14 cellular contexts compared by ENCODE assay signal in the genomic region with DNA sequence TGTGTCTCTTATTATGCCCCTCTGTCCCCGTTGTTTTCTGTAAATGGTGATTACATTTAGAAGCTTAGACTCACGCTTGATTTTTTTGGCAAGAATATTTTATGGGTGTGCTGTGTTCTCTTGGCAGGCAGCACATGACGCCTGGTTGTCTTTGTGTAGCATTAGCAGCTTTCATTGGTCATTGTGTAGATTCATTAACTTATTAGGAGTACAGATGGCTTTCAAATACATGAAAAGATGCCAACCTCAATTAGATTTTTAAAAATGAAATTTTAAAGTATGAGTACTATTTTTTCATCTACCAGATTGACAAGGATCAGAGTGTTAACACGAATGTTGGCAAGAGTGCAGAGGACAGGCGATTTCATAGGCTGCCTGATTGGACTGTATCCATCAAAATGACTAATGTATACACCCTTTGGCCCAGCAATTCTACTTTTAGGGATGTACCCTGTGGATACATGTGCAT. TPM values are rescaled to one million over a fixed set of nuclear protein-coding genes. Genes with fewer than 3 reads are reported as not detected.
DNase-seq lines count a peak whose midpoint lies in the region; ATAC-seq and TF ChIP-seq lines count a peak whose summit lies in the region.
"Had no signal": no experiment of that assay in that cellular context is flagged by ENCODE, and none has a peak within 500 bp of the region (broad histone marks: within the 10 kb centered on the region; RNA-seq: fewer than 3 reads in every experiment).

No MANE protein-coding gene starts in this region.

- CTCF ChIA-PET in A673 (lab: Charles Lee), result interaction anchor here (0.6 kb wide), 1 partner anchor 95 kb away, joined by 4 read pairs; no protein-coding TSS in a partner anchor

- H3K4me3 ChIP-seq in A673 (ENCODE audit: low read depth, low read length, poor library complexity, severe bottlenecking), result no peak overlapping the region

- no peak overlapping the region for H3K27ac ChIP-seq in A673 (ENCODE audit: low read depth, low read length, poor library complexity, severe bottlenecking)
- H3K27ac ChIP-seq: brain microvascular endothelial cell had no signal

- DNase-seq in A673 (ENCODE audit: low spot score), result peak; percentile 64
- peak; percentile 36 for DNase-seq in ELR (ENCODE audit: low read depth)
- DNase-seq in NCI-H446 treated with DMSO at 0.1 percent for 48 hours (lab: John Stamatoyannopoulos, UW), result peak; percentile 100
- DNase-seq in fibroblast of gingiva (ENCODE audit: low read depth), result peak; percentile 89
- no peak for DNase-seq in COLO829 (ENCODE audit: low spot score)
- no peak for DNase-seq in stimulated activated CD4-positive, alpha-beta T cell treated with anti-CD3 and anti-CD28 coated beads, Interleukin-4, amount 100 ng/mL, for 1 hour
- DNase-seq in activated naive CD4-positive, alpha-beta T cell (lab: John Stamatoyannopoulos, UW), result no peak
- DNase-seq: brain microvascular endothelial cell; CD4-positive, alpha-beta T cell; NK-92 treated with Interleukin-12 subunit alpha and Interleukin-12 subunit beta, amount 100 ng/mL, for 24 hours; stimulated activated naive CD8-positive, alpha-beta T cell treated with anti-CD3 and anti-CD28 coated beads, Interleukin-15, Interleukin-2, amounts not matched to agents 100 U/mL and 50 U/mL, for 24 hours; SW 1271 had no signal

- no peaks in the 10 kb centered on the region for H3K9me3 ChIP-seq in A673 (ENCODE audit: low read depth, low read length, poor library complexity, severe bottlenecking)

- no peak for ATAC-seq in HG02623 (IDR thresholded peaks at IDR 0.05; ENCODE audit: unreplicated experiment)
- ATAC-seq: stimulated activated naive CD8-positive, alpha-beta T cell treated with anti-CD3 and anti-CD28 coated beads, Interleukin-15, Interleukin-2, amounts not matched to agents 100 U/mL and 50 U/mL, for 24 hours had no signal

- H3K27me3 ChIP-seq in A673 (replicated peaks; ENCODE audit: insufficient read depth, low read depth, low read length, poor library complexity), result no peaks in the 10 kb centered on the region
- H3K27me3 ChIP-seq: brain microvascular endothelial cell had no signal

- intact Hi-C loops in A673 (cut with micrococcal nuclease; ENCODE audit: unreplicated experiment), result no loop called here

- no peaks in the 10 kb centered on the region for H3K36me3 ChIP-seq in A673 (ENCODE audit: insufficient read depth, low read length, poor library complexity, severe bottlenecking)
- H3K36me3 ChIP-seq: brain microvascular endothelial cell had no signal

- H3K4me1 ChIP-seq in A673 (ENCODE audit: insufficient read depth, low read length, poor library complexity, severe bottlenecking), result peaks cover 17% of the 10 kb centered on the region

- POLR2A ChIA-PET in A673 (lab: Charles Lee; ENCODE audit: low non-redundant PET), result interaction anchor here (0.6 kb wide), 1 partner anchor 80 kb away, joined by 7 read pairs; no protein-coding TSS in a partner anchor

- no peak for TF ChIP-seq CTCF in A673 (conservative IDR thresholded peaks at IDR 0.05; ENCODE audit: low read depth, low read length)

- BruUV-seq in A673 (replicated peaks; lab: Mats Ljungman, UMichigan), result no TSS peak

RNA-seq across cellular contexts. Expression of a gene that starts 15.2 kb away (rescaled TPM):
- not detected in 2 replicates for total RNA-seq in A673 (2021)
- total RNA-seq: CD4-positive, alpha-beta T cell; epithelial cell of proximal tubule had no signal

RNA-seq across cellular contexts. Expression of a gene that starts 47.9 kb away (rescaled TPM):
- total RNA-seq in A673 (2021), result 24.6 and 39.3 TPM in 2 replicates

Comparison
In these comparisons a context has a peak if more than half of its experiments do, and no peak if none do; other contexts are left out.
1. DNase-seq: peak in A673 (single experiment), ELR (single experiment), NCI-H446 treated with DMSO at 0.1 percent for 48 hours (single experiment) and fibroblast of gingiva (single experiment); none in COLO829 (single experiment), stimulated activated CD4-positive, alpha-beta T cell treated with anti-CD3 and anti-CD28 coated beads, Interleukin-4, amount 100 ng/mL, for 1 hour (single experiment) and activated naive CD4-positive, alpha-beta T cell (0 of 4).